Comparison of ENCODE assay signal across 11 cellular contexts in genomic region chr4:189129044-189129443, GRCh38.
"Had no signal": no experiment of that assay in that cellular context is flagged by ENCODE, and none has a peak within 500 bp of the region (broad histone marks: within the 10 kb centered on the region; RNA-seq: fewer than 3 reads in every experiment).

No MANE protein-coding gene starts in this region.

- H3K27ac ChIP-seq: GM23248 had no signal

- H3K4me1 ChIP-seq: HAP-1 had no signal

- H3K4me3 ChIP-seq: GM23248, GM23338, HAP-1 had no signal

- H3K36me3 ChIP-seq: HAP-1 had no signal

- H3K4me2 ChIP-seq: GM23338 had no signal

- H2AFZ ChIP-seq: GM23248, GM23338 had no signal

- DNase-seq: GM23248, GOT3, H7, H9, HCEC 1CT, HFFc6 had no signal

- FAIRE-seq: H1, H54 had no signal

- ATAC-seq: GM23338, HCT116 had no signal

- H3K9ac ChIP-seq: GM23248 had no signal
